In genomic region chr2:219245148-219245898, GRCh38 we compare ENCODE assay signal across 8 cellular contexts. TPM values are rescaled to one million over a fixed set of nuclear protein-coding genes. Genes with fewer than 3 reads are reported as not detected.
DNase-seq lines count a peak whose midpoint lies in the region; ATAC-seq and TF ChIP-seq lines count a peak whose summit lies in the region.

Gene GLB1L, minus strand, starts transcription at chr2:219245444. Its CDS starts 1,871 bp downstream, at chr2:219243573.
Gene STK16, plus strand, starts transcription at chr2:219245479. Its CDS starts 521 bp downstream, at chr2:219246000.

- ATAC-seq in GM18909 (IDR thresholded peaks at IDR 0.05; ENCODE audit: poor library complexity, unreplicated experiment) (peak; percentile 66), HG03139 (IDR thresholded peaks at IDR 0.05; ENCODE audit: unreplicated experiment) (peak; percentile 54), left colon (peak; percentile 62)

- peak within 1 kb of the TSS; percentile 98 for H3K4me3 ChIP-seq in choroid plexus epithelial cell (ENCODE audit: low read depth, low read length)

- TF ChIP-seq CTCF in choroid plexus epithelial cell (conservative IDR thresholded peaks at IDR 0.05; ENCODE audit: low read depth, low read length) = no peak

- intact Hi-C loops in left colon (cut with DNase I, micrococcal nuclease) = no loop called here

- DNase-seq in AG20443 (ENCODE audit: low spot score) (peak; percentile 97), NCI-H446 treated with DMSO at 0.1 percent for 48 hours (lab: John Stamatoyannopoulos, UW) (peak; percentile 46), choroid plexus epithelial cell (ENCODE audit: low read depth) (peak; percentile 95), left colon (peak; percentile 93 to 97)
- peak; percentile 77 to 87 for DNase-seq in activated CD4-positive, alpha-beta T cell treated with anti-CD3 and anti-CD28 coated beads for 24 hours (ENCODE audit: low read depth in 2 of 2)
- DNase-seq in stimulated activated CD4-positive, alpha-beta T cell treated with anti-CD3 and anti-CD28 coated beads, Interleukin-1b, Interleukin-23, amount 100 ng/mL, for 24 hours (ENCODE audit: low read depth in 4 of 4, low spot score in 1 of 4) = peak; percentile 76 to 88 (median 83)

RNA-seq across cellular contexts. Expression of gene GLB1L, which starts in this region (rescaled TPM):
- total RNA-seq in left colon = 1 to 10 TPM; 4.2 to 4.5 TPM

RNA-seq across cellular contexts. Expression of gene STK16, which starts in this region (rescaled TPM):
- total RNA-seq in left colon = 10 to 100 TPM; 41.9 to 42.5 TPM

Comparison
In these comparisons a context has a peak if more than half of its experiments do, and no peak if none do; other contexts are left out.
1. Peak in every context shown above with its lines: DNase-seq, ATAC-seq and H3K4me3 ChIP-seq.
2. DNase-seq: peak in every context shown above with its lines; median percentile 97 in AG20443; 95 in choroid plexus epithelial cell; 95 in left colon; 83 in stimulated activated CD4-positive, alpha-beta T cell treated with anti-CD3 and anti-CD28 coated beads, Interleukin-1b, Interleukin-23, amount 100 ng/mL, for 24 hours; 82 in activated CD4-positive, alpha-beta T cell treated with anti-CD3 and anti-CD28 coated beads for 24 hours; 46 in NCI-H446 treated with DMSO at 0.1 percent for 48 hours.